Comparison of ENCODE assay signal across 14 cellular contexts in the genomic region with DNA sequence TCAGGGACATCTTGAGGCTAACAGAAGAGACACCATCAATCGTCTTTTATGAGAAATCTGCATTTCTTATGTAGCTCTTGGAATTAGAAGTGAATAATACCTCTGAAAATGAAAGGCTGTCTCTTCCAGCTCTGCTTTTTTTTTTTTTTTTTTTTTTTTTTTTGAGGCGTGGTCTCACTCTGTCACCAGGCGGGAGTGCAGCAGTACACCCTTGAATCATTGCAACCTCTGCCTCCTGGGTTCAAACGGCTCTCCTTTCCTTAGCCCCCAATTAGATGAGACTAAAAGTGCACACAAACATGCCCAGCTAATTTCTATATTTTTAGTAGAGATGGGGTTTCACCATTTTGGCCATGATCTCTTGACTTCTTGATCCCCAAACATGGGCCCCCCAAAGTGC. TPM values are rescaled to one million over a fixed set of nuclear protein-coding genes. Genes with fewer than 3 reads are reported as not detected.
"Had no signal": no experiment of that assay in that cellular context is flagged by ENCODE, and none has a peak within 500 bp of the region (broad histone marks: within the 10 kb centered on the region; RNA-seq: fewer than 3 reads in every experiment).

No MANE protein-coding gene starts in this region.

RNA-seq across cellular contexts. Expression of gene CDY2B, which starts 12.2 kb away (rescaled TPM):
- total RNA-seq: activated B cell treated with CpG ODN at 0.5 μM for 24 hours; activated CD4-positive, alpha-beta memory T cell treated with anti-CD3 and anti-CD28 coated beads for 36 hours; activated CD4-positive, alpha-beta memory T cell treated with anti-CD3 and anti-CD28 coated beads, Interleukin-2, amount 10 ng/mL, durations not matched to agents 7 days and 5 days; activated CD4-positive, alpha-beta T cell treated with anti-CD3 and anti-CD28 coated beads for 36 hours; activated CD4-positive, alpha-beta T cell treated with anti-CD3 and anti-CD28 coated beads, Interleukin-2, amount 10 ng/mL, durations not matched to agents 24 days and 14 days; activated CD4-positive, alpha-beta T cell treated with anti-CD3 and anti-CD28 coated beads, Interleukin-2, amount 10 ng/mL, durations not matched to agents 7 days and 5 days; activated CD8-positive, alpha-beta memory T cell treated with anti-CD3 and anti-CD28 coated beads for 36 hours; activated CD8-positive, alpha-beta memory T cell treated with anti-CD3 and anti-CD28 coated beads, Interleukin-2, amount 10 ng/mL, durations not matched to agents 7 days and 5 days; activated CD8-positive, alpha-beta T cell treated with anti-CD3 and anti-CD28 coated beads for 36 hours; activated CD8-positive, alpha-beta T cell treated with anti-CD3 and anti-CD28 coated beads, Interleukin-2, amount 10 ng/mL, durations not matched to agents 7 days and 5 days; T-helper 1 cell treated with Interleukin-12 subunit alpha and Interleukin-12 subunit beta and Interleukin-4 antibody, amounts not matched to agents 30 ng/mL and 1 ng/mL, for 36 hours; T-helper 17 cell; T-helper 2 cell treated with Interferon-gamma antibody and Interleukin-4, amounts not matched to agents 100 ng/mL and 5 ng/mL, for 36 hours; WTC11 had no signal
